In the genomic region with DNA sequence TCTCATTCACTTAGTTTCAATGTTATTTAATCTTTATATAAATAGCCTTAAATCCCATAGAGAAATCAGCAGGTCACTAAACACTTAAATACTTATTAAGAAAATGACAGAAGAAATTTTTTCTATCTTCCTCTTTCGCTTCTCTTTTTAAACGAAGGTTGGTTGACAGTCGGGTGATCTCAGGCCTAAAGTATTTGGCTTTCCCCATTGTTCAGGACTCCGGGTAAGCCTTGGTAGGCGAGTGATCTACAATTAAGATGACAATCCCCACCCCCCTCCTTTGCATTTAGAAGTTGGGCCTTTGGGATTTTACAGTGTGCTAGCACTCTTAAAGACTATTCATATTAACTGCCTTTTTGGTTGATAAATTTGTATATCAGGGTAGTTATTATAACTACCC, we compare ENCODE assay signal across 7 cellular contexts. TPM values are rescaled to one million over a fixed set of nuclear protein-coding genes. Genes with fewer than 3 reads are reported as not detected.
DNase-seq lines count a peak whose midpoint lies in the region; ATAC-seq and TF ChIP-seq lines count a peak whose summit lies in the region.

No MANE protein-coding gene starts in this region.

- H3K9me3 Mint-ChIP-seq in endothelial cell (ENCODE audit: unreplicated experiment): no peaks in the 10 kb centered on the region
- no peaks in the 10 kb centered on the region for H3K9me3 Mint-ChIP-seq in T-cell

- H3K4me1 Mint-ChIP-seq in endothelial cell (ENCODE audit: unreplicated experiment) (peaks cover 21% of the 10 kb centered on the region), T-cell (no peaks in the 10 kb centered on the region)

- ATAC-seq in GM21529 (IDR thresholded peaks at IDR 0.05; ENCODE audit: unreplicated experiment) (peak; percentile 67), T-cell (replicated peaks in 1 of 4) (no peak)

- no peak for TF ChIP-seq CTCF in endothelial cell (IDR thresholded peaks at IDR 0.05; ENCODE audit: unreplicated experiment)

- H3K36me3 Mint-ChIP-seq in endothelial cell (ENCODE audit: low read depth, unreplicated experiment): no peaks in the 10 kb centered on the region
- no peaks in the 10 kb centered on the region for H3K36me3 Mint-ChIP-seq in T-cell

- H3K4me3 Mint-ChIP-seq in endothelial cell (ENCODE audit: unreplicated experiment) (no peak overlapping the region), T-cell (no peak overlapping the region)

- POLR2A ChIA-PET in T-cell (lab: Charles Lee): no interaction called here

- DNase-seq in M059J (ENCODE audit: low read depth) (peak; percentile 95), endothelial cell (ENCODE audit: low spot score) (peak; percentile 21), renal cortical epithelial cell (ENCODE audit: low read depth) (peak; percentile 79), NCI-H2227 (lab: John Stamatoyannopoulos, UW; ENCODE audit: unreplicated experiment) (no peak), NCI-H69 (lab: John Stamatoyannopoulos, UW) (no peak), T-cell (no peak)

- H3K27ac Mint-ChIP-seq in endothelial cell (ENCODE audit: unreplicated experiment): peak overlapping the region; percentile 93
- no peak overlapping the region for H3K27ac Mint-ChIP-seq in T-cell

- CTCF ChIA-PET in T-cell (lab: Charles Lee): no interaction called here

- H3K27me3 Mint-ChIP-seq in endothelial cell (ENCODE audit: unreplicated experiment) (no peaks in the 10 kb centered on the region), T-cell (no peaks in the 10 kb centered on the region)

RNA-seq across cellular contexts. Expression of a gene that starts 19.7 kb away (rescaled TPM):
- total RNA-seq in M059J (2014; rRNA removed; shearing (Covaris generic)): 74.4 and 93.3 TPM in 2 replicates
- total RNA-seq in endothelial cell (ENCODE audit: unreplicated experiment) (164 TPM), renal cortical epithelial cell (70.5 and 155 TPM in 2 replicates), T-cell (100 to 1,000 TPM; 130 to 247 (median 164) TPM)

Comparison
In these comparisons a context has a peak if more than half of its experiments do, and no peak if none do; other contexts are left out.
1. DNase-seq: peak in M059J (single experiment), endothelial cell (single experiment) and renal cortical epithelial cell (single experiment); none in NCI-H2227 (single experiment), NCI-H69 (single experiment) and T-cell (0 of 34).